23 cellular contexts compared by ENCODE assay signal in the genomic region with DNA sequence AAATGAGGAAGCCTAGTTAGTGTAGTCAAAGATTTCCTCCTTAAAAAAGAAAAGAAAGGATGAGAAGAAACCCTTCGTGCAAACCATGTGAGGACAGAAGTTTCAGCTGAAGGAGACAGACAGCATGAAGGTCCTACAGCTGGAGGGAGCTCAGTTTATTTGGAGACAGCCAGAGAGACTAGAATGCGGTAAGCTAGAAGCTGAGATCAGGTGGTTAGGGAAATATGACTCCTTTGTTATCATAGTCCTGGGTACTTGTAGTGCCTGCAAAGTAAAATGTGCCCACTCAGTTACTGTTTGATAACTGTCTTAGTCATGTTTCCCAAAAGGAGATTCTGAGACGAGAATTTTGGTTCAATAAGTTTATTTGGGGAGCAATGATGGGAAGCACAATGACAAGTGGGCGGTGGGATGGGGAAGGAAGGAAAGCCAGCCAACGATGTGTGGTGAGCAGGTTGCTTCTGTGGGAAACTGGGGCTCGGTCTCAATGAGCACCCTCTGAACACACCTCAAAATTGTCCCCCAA.
"Had no signal": no experiment of that assay in that cellular context is flagged by ENCODE, and none has a peak within 500 bp of the region (broad histone marks: within the 10 kb centered on the region; RNA-seq: fewer than 3 reads in every experiment).

No MANE protein-coding gene starts in this region.

- DNase-seq: dorsolateral prefrontal cortex; effector CD4-positive, alpha-beta T cell; foreskin fibroblast; gastrocnemius medialis; left lung; mesenchymal stem cell; mucosa of descending colon; naive B cell; pancreas; stimulated activated CD4-positive, alpha-beta T cell treated with anti-CD3 and anti-CD28 coated beads, Interleukin-2, amount 100 ng/mL, for 24 hours; stimulated activated CD4-positive, alpha-beta T cell treated with anti-CD3 and anti-CD28 coated beads, Interleukin-4, amount 100 ng/mL, for 24 hours; stimulated activated naive CD4-positive, alpha-beta T cell treated with Interleukin-2 at 50 U/mL for 16 hours; stomach; transverse colon; upper lobe of right lung; uterus had no signal

- H3K4me1 ChIP-seq: gastrocnemius medialis, left lung, pancreas, stomach, uterus had no signal

- H3K9me3 ChIP-seq: gastrocnemius medialis, left lung, mucosa of descending colon, neutrophil, pancreas, stomach, thoracic aorta, transverse colon, upper lobe of right lung, uterus had no signal

- ATAC-seq: esophagus mucosa; gastrocnemius medialis; left lung; mucosa of descending colon; natural killer cell treated with Interleukin-12 subunit alpha and Interleukin-12 subunit beta and Interleukin-15 and Interleukin-18, amount 100 ng/mL, for 72 hours; pancreas; sciatic nerve; stimulated activated effector memory CD8-positive, alpha-beta T cell treated with anti-CD3 and anti-CD28 coated beads, Interleukin-12 subunit alpha, Interleukin-12 subunit beta, amount 100 ng/mL, for 72 hours; upper lobe of right lung had no signal

- H3K4me3 ChIP-seq: dorsolateral prefrontal cortex, gastrocnemius medialis, left lung, mucosa of descending colon, pancreas, stomach, thoracic aorta, transverse colon, upper lobe of right lung, uterus had no signal

- H3K36me3 ChIP-seq: gastrocnemius medialis, left lung, neutrophil, pancreas, stomach, thoracic aorta, transverse colon, upper lobe of right lung, uterus had no signal

- H3K27ac ChIP-seq: dorsolateral prefrontal cortex, epithelial cell of prostate, gastrocnemius medialis, left lung, neutrophil, pancreas, stomach, thoracic aorta, transverse colon, upper lobe of right lung, uterus had no signal

- H3K27me3 ChIP-seq: dorsolateral prefrontal cortex, gastrocnemius medialis, left lung, neutrophil, pancreas, stomach, transverse colon, upper lobe of right lung, uterus had no signal
